In genomic region chr16:28264656-28265055, GRCh38 we compare ENCODE assay signal across 11 cellular contexts. TPM values are rescaled to one million over a fixed set of nuclear protein-coding genes. Genes with fewer than 3 reads are reported as not detected.
DNase-seq lines count a peak whose midpoint lies in the region; TF ChIP-seq lines count a peak whose summit lies in the region.
"Had no signal": no experiment of that assay in that cellular context is flagged by ENCODE, and none has a peak within 500 bp of the region (broad histone marks: within the 10 kb centered on the region; RNA-seq: fewer than 3 reads in every experiment).

No MANE protein-coding gene starts in this region.

- H3K4me3 ChIP-seq in fibroblast of villous mesenchyme (ENCODE audit: low read depth, low read length) (no peak overlapping the region), MG63 (no peak overlapping the region)
- H3K4me3 ChIP-seq: SK-N-MC had no signal

- no peaks in the 10 kb centered on the region for H3K9me3 ChIP-seq in MG63

- no peak for TF ChIP-seq CTCF in fibroblast of villous mesenchyme (IDR thresholded peaks at IDR 0.05; ENCODE audit: insufficient read depth, low read depth, low read length)

- H3K27me3 ChIP-seq in MG63, result peaks cover 23% of the 10 kb centered on the region

- H3K36me3 ChIP-seq in MG63, result no peaks in the 10 kb centered on the region

- DNase-seq in NCI-H510A (lab: John Stamatoyannopoulos, UW) (peak; percentile 24), NCI-H510A treated with DMSO at 0.1 percent for 48 hours (lab: John Stamatoyannopoulos, UW) (no peak), NCI-H2227 treated with DMSO at 0.1 percent for 48 hours (lab: John Stamatoyannopoulos, UW) (peak; percentile 54), fibroblast of villous mesenchyme (ENCODE audit: low read depth) (peak; percentile 56), stromal cell of bone marrow (ENCODE audit: low read depth) (peak; percentile 38), MG63 (no peak), NCI-H1436 (lab: John Stamatoyannopoulos, UW) (no peak), AML-193 (lab: John Stamatoyannopoulos, UW) (no peak)
- DNase-seq: ACHN, mesendoderm had no signal

RNA-seq across cellular contexts. Expression of gene SBK1, which starts 27.7 kb away (rescaled TPM):
- total RNA-seq in fibroblast of villous mesenchyme, result under 0.01 TPM in 1 of 2 replicates, not detected in the other
- not detected in 2 replicates for total RNA-seq in MG63 (2014; rRNA removed; shearing (Covaris generic); ENCODE audit: low replicate concordance)

RNA-seq across cellular contexts. Expression of gene XPO6, which starts 52.9 kb away (rescaled TPM):
- 105 and 111 TPM in 2 replicates for total RNA-seq in fibroblast of villous mesenchyme
- 92.5 and 102 TPM in 2 replicates for total RNA-seq in MG63 (2014; rRNA removed; shearing (Covaris generic); ENCODE audit: low replicate concordance)

Comparison
In these comparisons a context has a peak if more than half of its experiments do, and no peak if none do; other contexts are left out.
1. DNase-seq: peak in NCI-H510A (single experiment), NCI-H2227 treated with DMSO at 0.1 percent for 48 hours (single experiment), fibroblast of villous mesenchyme (single experiment) and stromal cell of bone marrow (single experiment); none in NCI-H510A treated with DMSO at 0.1 percent for 48 hours (single experiment), MG63 (single experiment), NCI-H1436 (single experiment) and AML-193 (0 of 2).